6 cellular contexts compared by ENCODE assay signal in the genomic region with DNA sequence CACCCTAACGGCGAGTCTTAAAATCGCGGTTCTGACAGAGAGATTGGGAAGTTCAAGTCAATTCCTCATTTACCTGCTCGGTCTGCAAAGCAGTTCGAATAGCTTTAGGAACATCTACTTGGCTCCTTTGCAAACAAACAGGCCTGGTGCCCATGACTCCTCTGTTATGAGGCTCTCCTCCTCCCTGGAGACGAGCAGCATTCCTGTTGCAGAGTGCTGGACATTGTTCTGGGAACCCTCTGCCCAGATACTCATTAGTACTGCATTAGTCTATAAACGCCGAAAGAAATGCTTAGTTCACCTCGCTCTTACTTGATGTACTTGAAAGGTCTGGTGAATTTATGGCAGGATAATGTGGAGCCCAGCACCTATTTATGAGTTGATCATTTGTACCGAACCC.
"Had no signal": no experiment of that assay in that cellular context is flagged by ENCODE, and none has a peak within 500 bp of the region (broad histone marks: within the 10 kb centered on the region; RNA-seq: fewer than 3 reads in every experiment).

No MANE protein-coding gene starts in this region.

- H3K4me2 ChIP-seq: GM23338 had no signal

- H3K4me3 ChIP-seq: GM23338, K562 had no signal

- H2AFZ ChIP-seq: GM23338 had no signal

- H3K27ac Mint-ChIP-seq: GM23338, H9 had no signal

- DNase-seq: H9, HCEC 1CT, IMR-90, KG1 had no signal

- H3K4me3 Mint-ChIP-seq: GM23338, H9 had no signal

- H3K9me3 Mint-ChIP-seq: GM23338 had no signal
